ENCODE assay signal across 1 cellular context in the genomic region with DNA sequence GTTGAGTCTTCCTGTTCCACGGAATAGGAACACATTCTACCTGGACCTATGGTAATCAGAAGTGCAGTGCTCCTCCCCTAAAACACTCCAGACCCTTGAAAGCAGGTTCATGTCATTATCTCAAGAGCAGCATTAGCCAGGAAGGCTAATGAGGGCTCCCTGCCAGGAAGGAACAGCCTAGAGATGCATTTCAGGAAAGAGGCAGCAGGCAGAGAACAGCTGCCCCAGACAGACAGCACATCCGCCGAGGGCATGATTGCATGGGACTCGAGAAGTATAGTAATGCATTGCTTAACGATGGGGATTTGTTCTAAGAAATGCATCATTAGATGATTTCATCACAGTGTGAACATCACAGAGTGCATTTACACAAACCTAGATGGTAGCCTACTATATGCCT.
TF ChIP-seq lines count a peak whose summit lies in the region.

No MANE protein-coding gene starts in this region.

TF ChIP-seq in HepG2, 621 proteins besides CTCF, POLR2A, EP300 and RAD21 (continued from another document):
- TF ChIP-seq, protein P1, sequence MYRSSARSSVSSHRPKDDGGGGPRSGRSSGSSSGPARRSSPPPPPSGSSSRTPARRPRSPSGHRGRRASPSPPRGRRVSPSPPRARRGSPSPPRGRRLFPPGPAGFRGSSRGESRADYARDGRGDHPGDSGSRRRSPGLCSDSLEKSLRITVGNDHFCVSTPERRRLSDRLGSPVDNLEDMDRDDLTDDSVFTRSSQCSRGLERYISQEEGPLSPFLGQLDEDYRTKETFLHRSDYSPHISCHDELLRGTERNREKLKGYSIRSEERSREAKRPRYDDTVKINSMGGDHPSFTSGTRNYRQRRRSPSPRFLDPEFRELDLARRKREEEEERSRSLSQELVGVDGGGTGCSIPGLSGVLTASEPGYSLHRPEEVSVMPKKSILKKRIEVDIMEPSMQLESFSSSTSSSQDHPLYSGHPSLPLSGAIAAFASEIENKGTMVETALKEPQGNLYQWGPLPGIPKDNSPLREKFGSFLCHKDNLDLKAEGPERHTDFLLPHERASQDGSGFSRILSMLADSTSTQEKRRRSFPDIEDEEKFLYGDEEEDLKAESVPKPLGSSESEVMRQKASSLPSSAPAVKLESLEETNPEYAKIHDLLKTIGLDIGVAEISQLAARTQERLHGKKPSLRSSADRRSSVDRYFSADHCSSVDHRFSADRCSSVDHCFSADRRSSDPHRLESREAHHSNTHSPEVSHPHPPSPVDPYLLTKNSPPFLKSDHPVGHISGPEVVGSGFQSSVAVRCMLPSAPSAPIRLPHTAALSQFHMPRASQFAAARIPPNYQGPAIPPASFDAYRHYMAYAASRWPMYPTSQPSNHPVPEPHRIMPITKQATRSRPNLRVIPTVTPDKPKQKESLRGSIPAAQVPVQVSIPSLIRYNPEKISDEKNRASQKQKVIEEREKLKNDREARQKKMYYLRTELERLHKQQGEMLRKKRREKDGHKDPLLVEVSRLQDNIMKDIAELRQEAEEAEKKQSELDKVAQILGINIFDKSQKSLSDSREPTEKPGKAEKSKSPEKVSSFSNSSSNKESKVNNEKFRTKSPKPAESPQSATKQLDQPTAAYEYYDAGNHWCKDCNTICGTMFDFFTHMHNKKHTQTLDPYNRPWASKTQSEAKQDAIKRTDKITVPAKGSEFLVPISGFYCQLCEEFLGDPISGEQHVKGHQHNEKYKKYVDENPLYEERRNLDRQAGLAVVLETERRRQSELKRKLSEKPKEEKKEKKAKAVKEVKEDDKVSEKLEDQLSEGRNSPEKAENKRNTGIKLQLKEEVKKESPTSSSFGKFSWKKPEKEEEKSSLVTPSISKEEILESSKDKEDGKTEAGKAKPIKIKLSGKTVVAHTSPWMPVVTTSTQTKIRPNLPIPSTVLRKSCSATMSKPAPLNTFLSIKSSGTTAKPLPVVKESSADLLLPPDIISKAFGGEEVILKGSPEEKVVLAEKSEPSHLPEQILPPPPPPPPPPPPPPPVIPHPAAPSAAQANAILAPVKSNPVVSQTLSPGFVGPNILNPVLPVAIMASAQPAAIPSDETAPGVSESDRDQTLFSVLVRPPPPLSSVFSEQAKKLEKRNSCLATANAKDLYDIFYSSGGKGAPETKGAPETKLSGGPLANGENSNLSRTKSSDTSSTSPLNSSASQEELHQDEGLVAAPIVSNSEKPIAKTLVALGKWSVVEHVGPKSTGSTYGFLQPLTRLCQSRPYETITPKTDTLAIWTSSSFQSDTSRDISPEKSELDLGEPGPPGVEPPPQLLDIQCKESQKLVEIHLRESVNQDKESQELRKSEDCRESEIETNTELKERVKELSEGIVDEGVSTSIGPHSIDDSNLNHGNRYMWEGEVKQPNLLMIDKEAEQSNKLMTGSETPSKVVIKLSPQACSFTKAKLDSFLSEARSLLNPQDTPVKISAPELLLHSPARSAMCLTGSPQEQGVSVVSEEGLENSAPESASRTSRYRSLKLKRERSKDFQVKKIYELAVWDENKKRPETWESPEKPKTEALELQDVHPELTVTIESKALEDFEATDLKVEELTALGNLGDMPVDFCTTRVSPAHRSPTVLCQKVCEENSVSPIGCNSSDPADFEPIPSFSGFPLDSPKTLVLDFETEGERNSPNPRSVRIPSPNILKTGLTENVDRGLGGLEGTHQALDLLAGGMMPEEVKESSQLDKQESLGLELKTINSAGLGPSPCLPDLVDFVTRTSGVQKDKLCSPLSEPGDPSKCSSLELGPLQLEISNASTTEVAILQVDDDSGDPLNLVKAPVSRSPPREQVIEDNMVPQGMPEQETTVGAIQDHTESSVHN (CRISPR knock-in tag; IDR thresholded peaks at IDR 0.05) = no peak
- TF ChIP-seq RBM22 (optimal IDR thresholded peaks at IDR 0.05; ENCODE audit: low read length) (no peak), PAF1 (CRISPR knock-in tag; IDR thresholded peaks at IDR 0.05) (no peak), SATB2 (CRISPR knock-in tag; IDR thresholded peaks at IDR 0.05) (no peak), BHLHE40 (IDR thresholded peaks at IDR 0.05; ENCODE audit: low read length) (no peak)
- TF ChIP-seq, protein P2, sequence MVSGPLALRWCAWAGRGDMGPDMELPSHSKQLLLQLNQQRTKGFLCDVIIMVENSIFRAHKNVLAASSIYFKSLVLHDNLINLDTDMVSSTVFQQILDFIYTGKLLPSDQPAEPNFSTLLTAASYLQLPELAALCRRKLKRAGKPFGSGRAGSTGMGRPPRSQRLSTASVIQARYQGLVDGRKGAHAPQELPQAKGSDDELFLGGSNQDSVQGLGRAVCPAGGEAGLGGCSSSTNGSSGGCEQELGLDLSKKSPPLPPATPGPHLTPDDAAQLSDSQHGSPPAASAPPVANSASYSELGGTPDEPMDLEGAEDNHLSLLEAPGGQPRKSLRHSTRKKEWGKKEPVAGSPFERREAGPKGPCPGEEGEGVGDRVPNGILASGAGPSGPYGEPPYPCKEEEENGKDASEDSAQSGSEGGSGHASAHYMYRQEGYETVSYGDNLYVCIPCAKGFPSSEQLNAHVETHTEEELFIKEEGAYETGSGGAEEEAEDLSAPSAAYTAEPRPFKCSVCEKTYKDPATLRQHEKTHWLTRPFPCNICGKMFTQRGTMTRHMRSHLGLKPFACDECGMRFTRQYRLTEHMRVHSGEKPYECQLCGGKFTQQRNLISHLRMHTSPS (CRISPR knock-in tag; IDR thresholded peaks at IDR 0.05; ENCODE audit: low read depth) = no peak
- TF ChIP-seq, protein P3, sequence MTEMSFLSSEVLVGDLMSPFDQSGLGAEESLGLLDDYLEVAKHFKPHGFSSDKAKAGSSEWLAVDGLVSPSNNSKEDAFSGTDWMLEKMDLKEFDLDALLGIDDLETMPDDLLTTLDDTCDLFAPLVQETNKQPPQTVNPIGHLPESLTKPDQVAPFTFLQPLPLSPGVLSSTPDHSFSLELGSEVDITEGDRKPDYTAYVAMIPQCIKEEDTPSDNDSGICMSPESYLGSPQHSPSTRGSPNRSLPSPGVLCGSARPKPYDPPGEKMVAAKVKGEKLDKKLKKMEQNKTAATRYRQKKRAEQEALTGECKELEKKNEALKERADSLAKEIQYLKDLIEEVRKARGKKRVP (CRISPR knock-in tag; IDR thresholded peaks at IDR 0.05) = no peak
- TF ChIP-seq, protein P4, sequence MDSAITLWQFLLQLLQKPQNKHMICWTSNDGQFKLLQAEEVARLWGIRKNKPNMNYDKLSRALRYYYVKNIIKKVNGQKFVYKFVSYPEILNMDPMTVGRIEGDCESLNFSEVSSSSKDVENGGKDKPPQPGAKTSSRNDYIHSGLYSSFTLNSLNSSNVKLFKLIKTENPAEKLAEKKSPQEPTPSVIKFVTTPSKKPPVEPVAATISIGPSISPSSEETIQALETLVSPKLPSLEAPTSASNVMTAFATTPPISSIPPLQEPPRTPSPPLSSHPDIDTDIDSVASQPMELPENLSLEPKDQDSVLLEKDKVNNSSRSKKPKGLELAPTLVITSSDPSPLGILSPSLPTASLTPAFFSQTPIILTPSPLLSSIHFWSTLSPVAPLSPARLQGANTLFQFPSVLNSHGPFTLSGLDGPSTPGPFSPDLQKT (CRISPR knock-in tag; IDR thresholded peaks at IDR 0.05; ENCODE audit: borderline replicate concordance) = no peak
